Comparison of ENCODE assay signal across 5 cellular contexts in genomic region chr18:75164479-75164878, GRCh38.
"Had no signal": no experiment of that assay in that cellular context is flagged by ENCODE, and none has a peak within 500 bp of the region (broad histone marks: within the 10 kb centered on the region; RNA-seq: fewer than 3 reads in every experiment).

No MANE protein-coding gene starts in this region.

- H3K4me2 ChIP-seq: GM23338 had no signal

- H2AFZ ChIP-seq: GM23338 had no signal

- H3K9me3 Mint-ChIP-seq: GM23338, H9 had no signal

- H3K4me3 Mint-ChIP-seq: GM23338, H9 had no signal

- H3K4me3 ChIP-seq: GM23338, K562 had no signal

- H3K27ac Mint-ChIP-seq: GM23338 had no signal

- DNase-seq: H9, HCEC 1CT, IMR-90 had no signal
